ENCODE assay signal across 8 cellular contexts in the genomic region with DNA sequence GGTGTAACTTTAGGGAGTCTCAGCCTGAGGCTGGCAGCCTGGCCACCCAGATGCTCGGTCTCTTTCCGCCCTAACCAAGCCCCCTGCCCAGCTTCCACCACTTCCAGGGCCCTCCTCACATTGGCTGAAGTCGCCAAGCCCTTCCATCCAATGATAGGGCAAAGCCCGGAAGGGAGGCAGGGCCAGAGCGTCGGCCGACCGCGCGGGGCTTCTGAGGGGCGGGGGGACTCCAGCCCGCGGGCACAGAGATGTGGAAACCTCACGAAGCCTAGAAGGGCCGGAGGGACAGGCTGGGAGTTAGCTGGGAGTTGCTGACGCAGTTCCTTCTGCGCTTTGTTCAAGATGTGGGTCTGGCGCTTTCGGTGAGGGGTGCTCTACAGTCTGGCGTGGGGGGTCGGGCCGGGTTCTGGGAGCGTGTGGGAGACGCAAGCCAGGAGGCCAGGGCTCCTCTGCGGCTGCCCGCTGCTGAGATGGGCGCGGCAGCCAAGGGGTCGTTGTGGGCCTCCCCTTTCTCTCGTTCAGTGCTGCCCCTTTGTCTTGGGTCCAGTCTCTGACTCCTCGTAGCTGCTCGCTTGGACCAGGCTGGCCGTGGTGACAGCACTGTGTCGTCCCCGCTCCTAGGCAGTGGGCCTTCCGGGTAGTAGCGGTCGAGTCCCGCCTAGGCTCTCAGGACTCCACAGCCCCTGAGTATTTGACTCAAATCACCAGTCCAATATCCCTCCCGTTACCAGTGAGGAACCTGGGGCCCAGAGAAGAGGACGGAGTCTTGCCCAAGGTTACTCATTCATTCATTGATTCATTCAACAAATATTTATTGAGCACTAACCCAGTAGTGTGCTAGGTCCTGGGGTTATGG. TPM values are rescaled to one million over a fixed set of nuclear protein-coding genes. Genes with fewer than 3 reads are reported as not detected.
A peak's percentile ranks its signal among the peaks of the same experiment; 100 is the strongest.
DNase-seq lines count a peak whose midpoint lies in the region; ATAC-seq and TF ChIP-seq lines count a peak whose summit lies in the region.

ZNF660 (plus strand) TSS at position 319 of the 856 bp plus-strand sequence. CDS start 9,230 bp downstream, outside the sequence.

- peaks cover 64% of the 10 kb centered on the region for H3K27me3 Mint-ChIP-seq in central memory CD8-positive, alpha-beta T cell

- no peaks in the 10 kb centered on the region for H3K36me3 Mint-ChIP-seq in central memory CD8-positive, alpha-beta T cell (ENCODE audit: insufficient read depth)

- ATAC-seq in HG02852 (IDR thresholded peaks at IDR 0.05; ENCODE audit: unreplicated experiment), result peak; percentile 77
- no peak for ATAC-seq in central memory CD8-positive, alpha-beta T cell (replicated peaks; ENCODE audit: extremely low read depth, poor library complexity, severe bottlenecking)
- ATAC-seq in GM18870 (IDR thresholded peaks at IDR 0.05; ENCODE audit: unreplicated experiment), result no peak

- no peak for TF ChIP-seq CTCF in retinal pigment epithelial cell (conservative IDR thresholded peaks at IDR 0.05; ENCODE audit: low read depth, low read length)

- DNase-seq in GM04504 (ENCODE audit: low read depth) (peak; percentile 26), NCI-H524 treated with DMSO at 0.1 percent for 48 hours (lab: John Stamatoyannopoulos, UW) (peak; percentile 33), iPS-NIHi7 (ENCODE audit: extremely low spot score) (peak; percentile 99), retinal pigment epithelial cell (ENCODE audit: low read depth) (peak; percentile 44), HT-29 (ENCODE audit: low spot score) (no peak)
- DNase-seq in central memory CD8-positive, alpha-beta T cell (ENCODE audit: low spot score in 2 of 2), result no peak

- H3K4me3 Mint-ChIP-seq in central memory CD8-positive, alpha-beta T cell, result peak within 1 kb of the TSS; percentile 12

- H3K4me3 ChIP-seq in retinal pigment epithelial cell (ENCODE audit: low read length), result peak within 1 kb of the TSS; percentile 78

- H3K27ac Mint-ChIP-seq in central memory CD8-positive, alpha-beta T cell (ENCODE audit: low read depth), result no peak within 1 kb of the TSS

- H3K4me1 Mint-ChIP-seq in central memory CD8-positive, alpha-beta T cell, result no peaks in the 10 kb centered on the region

- H3K9me3 Mint-ChIP-seq in central memory CD8-positive, alpha-beta T cell, result peaks cover 12% of the 10 kb centered on the region

RNA-seq across cellular contexts. Expression of gene ZNF660, which starts in this region (rescaled TPM):
- not detected in 2 replicates for total RNA-seq in HT-29 (2014; rRNA removed; shearing (Covaris generic))

Comparison
In these comparisons a context has a peak if more than half of its experiments do, and no peak if none do; other contexts are left out.
1. DNase-seq: peak in GM04504 (single experiment), NCI-H524 treated with DMSO at 0.1 percent for 48 hours (single experiment), iPS-NIHi7 (single experiment) and retinal pigment epithelial cell (single experiment); none in central memory CD8-positive, alpha-beta T cell (0 of 2) and HT-29 (single experiment).